ENCODE assay signal across 23 cellular contexts in genomic region chr14:99742074-99742473, GRCh38. TPM values are rescaled to one million over a fixed set of nuclear protein-coding genes. Genes with fewer than 3 reads are reported as not detected.
"Had no signal": no experiment of that assay in that cellular context is flagged by ENCODE, and none has a peak within 500 bp of the region (broad histone marks: within the 10 kb centered on the region; RNA-seq: fewer than 3 reads in every experiment).

No MANE protein-coding gene starts in this region.

- H3K27ac ChIP-seq: adrenal gland, ascending aorta, brain microvascular endothelial cell, hepatocyte, testis, vagina had no signal

- H3K9me3 Mint-ChIP-seq: activated naive CD4-positive, alpha-beta T cell treated with anti-CD3 and anti-CD28 coated beads, Interleukin-2, amount 50 U/mL, for 24 hours; activated T-helper 1 cell treated with anti-CD3 and anti-CD28 coated beads, Interleukin-12 subunit alpha, Interleukin-12 subunit beta, Interleukin-2, Interleukin-4 antibody, amounts not matched to agents 30 ng/mL and 10 ng/mL and 1 ng/mL, durations not matched to agents 14 hours and 24 hours and 36 hours; nephron progenitor cell had no signal

- H3K4me2 ChIP-seq: hepatocyte had no signal

- H3K36me3 Mint-ChIP-seq: activated naive CD4-positive, alpha-beta T cell treated with anti-CD3 and anti-CD28 coated beads, Interleukin-2, amount 50 U/mL, for 24 hours had no signal

- H3K9me3 ChIP-seq: adrenal gland, ascending aorta, left ventricle myocardium inferior, testis, vagina had no signal

- H3K27ac Mint-ChIP-seq: activated CD8-positive, alpha-beta T cell treated with anti-CD3 and anti-CD28 coated beads, Interleukin-2, amount 10 ng/mL, durations not matched to agents 7 days and 5 days; activated naive CD4-positive, alpha-beta T cell treated with anti-CD3 and anti-CD28 coated beads, Interleukin-2, amount 50 U/mL, for 24 hours; activated T-helper 1 cell treated with anti-CD3 and anti-CD28 coated beads, Interleukin-12 subunit alpha, Interleukin-12 subunit beta, Interleukin-2, Interleukin-4 antibody, amounts not matched to agents 30 ng/mL and 10 ng/mL and 1 ng/mL, durations not matched to agents 14 hours and 24 hours and 36 hours; nephron progenitor cell had no signal

- H2AFZ ChIP-seq: hepatocyte had no signal

- H3K4me3 Mint-ChIP-seq: activated CD8-positive, alpha-beta T cell treated with anti-CD3 and anti-CD28 coated beads, Interleukin-2, amount 10 ng/mL, durations not matched to agents 7 days and 5 days; activated naive CD4-positive, alpha-beta T cell treated with anti-CD3 and anti-CD28 coated beads, Interleukin-2, amount 50 U/mL, for 24 hours; activated T-helper 1 cell treated with anti-CD3 and anti-CD28 coated beads, Interleukin-12 subunit alpha, Interleukin-12 subunit beta, Interleukin-2, Interleukin-4 antibody, amounts not matched to agents 30 ng/mL and 10 ng/mL and 1 ng/mL, durations not matched to agents 14 hours and 24 hours and 36 hours; nephron progenitor cell had no signal

- ATAC-seq: activated CD8-positive, alpha-beta T cell treated with anti-CD3 and anti-CD28 coated beads, Interleukin-2, amount 10 ng/mL, durations not matched to agents 7 days and 5 days had no signal

- DNase-seq: activated CD4-positive, alpha-beta T cell treated with anti-CD3 and anti-CD28 coated beads for 1 hour; activated CD4-positive, alpha-beta T cell treated with anti-CD3 and anti-CD28 coated beads, Interleukin-2, amount 50 U/mL, for 1 hour; activated CD8-positive, alpha-beta T cell treated with anti-CD3 and anti-CD28 coated beads, Interleukin-2, amount 10 ng/mL, durations not matched to agents 7 days and 5 days; activated gamma-delta T cell treated with Interleukin-2 at 50 U/mL for 16 hours; adrenal gland; brain microvascular endothelial cell; central memory CD4-positive, alpha-beta T cell; effector memory CD4-positive, alpha-beta T cell; foreskin melanocyte; glutamatergic neuron; kidney glomerular epithelial cell; left ventricle myocardium inferior; nephron progenitor cell; stimulated activated CD4-positive, alpha-beta T cell treated with anti-CD3 and anti-CD28 coated beads, Interleukin-1b, Interleukin-23, amount 100 ng/mL, for 48 hours; T-helper 1 cell; T-helper 9 cell; testis; trophoblast cell had no signal

- H3K4me3 ChIP-seq: adrenal gland, ascending aorta, hepatocyte, left ventricle myocardium inferior, testis, vagina had no signal

- H3K36me3 ChIP-seq: adrenal gland, ascending aorta, brain microvascular endothelial cell, left ventricle myocardium inferior, vagina had no signal

- H3K27me3 ChIP-seq: adrenal gland, ascending aorta, brain microvascular endothelial cell, hepatocyte, testis, vagina had no signal

RNA-seq across cellular contexts. Expression of gene EML1, which starts 51.1 kb away (rescaled TPM):
- total RNA-seq: activated CD8-positive, alpha-beta T cell treated with anti-CD3 and anti-CD28 coated beads, Interleukin-2, amount 10 ng/mL, durations not matched to agents 7 days and 5 days had no signal

RNA-seq across cellular contexts. Expression of gene CYP46A1, which starts 58.0 kb away (rescaled TPM):
- total RNA-seq: activated CD8-positive, alpha-beta T cell treated with anti-CD3 and anti-CD28 coated beads, Interleukin-2, amount 10 ng/mL, durations not matched to agents 7 days and 5 days; activated T-helper 1 cell treated with anti-CD3 and anti-CD28 coated beads, Interleukin-12 subunit alpha, Interleukin-12 subunit beta, Interleukin-2, Interleukin-4 antibody, amounts not matched to agents 30 ng/mL and 10 ng/mL and 1 ng/mL, durations not matched to agents 14 hours and 24 hours and 36 hours; ascending aorta had no signal
